Comparison of ENCODE assay signal across 11 cellular contexts in genomic region chr1:59151860-59152259, GRCh38.
DNase-seq lines count a peak whose midpoint lies in the region; ATAC-seq and TF ChIP-seq lines count a peak whose summit lies in the region.
"Had no signal": no experiment of that assay in that cellular context is flagged by ENCODE, and none has a peak within 500 bp of the region (broad histone marks: within the 10 kb centered on the region; RNA-seq: fewer than 3 reads in every experiment).

No MANE protein-coding gene starts in this region.

- no peak for TF ChIP-seq EP300 in esophagus muscularis mucosa (IDR thresholded peaks at IDR 0.05)

- H3K27me3 ChIP-seq in right cardiac atrium (ENCODE audit: control insufficient read depth, insufficient read depth) = no peaks in the 10 kb centered on the region
- H3K27me3 ChIP-seq in esophagus muscularis mucosa = no peaks in the 10 kb centered on the region
- no peaks in the 10 kb centered on the region for H3K27me3 ChIP-seq in osteoblast (ENCODE audit: insufficient read depth, low read length)

- H3K4me2 ChIP-seq in osteoblast (ENCODE audit: insufficient read depth, low read length) = peak overlapping the region; percentile 40

- no peak overlapping the region for H3K4me3 ChIP-seq in right cardiac atrium (ENCODE audit: low read length)
- no peak overlapping the region for H3K4me3 ChIP-seq in esophagus muscularis mucosa
- no peak overlapping the region for H3K4me3 ChIP-seq in osteoblast (ENCODE audit: insufficient read depth, low read length)

- 44% methylated on average over 1 of the region's 1 CpG for WGBS in right cardiac atrium
- WGBS in esophagus muscularis mucosa = 40% methylated on average over 1 of the region's 1 CpG

- H2AFZ ChIP-seq in osteoblast (ENCODE audit: low read length) = no peak overlapping the region

- no peak for TF ChIP-seq POLR2A in esophagus muscularis mucosa (IDR thresholded peaks at IDR 0.05; ENCODE audit: low read depth)

- peaks cover 15% of the 10 kb centered on the region for H3K4me1 ChIP-seq in right cardiac atrium (ENCODE audit: control insufficient read depth, insufficient read depth, low read length)
- H3K4me1 ChIP-seq in esophagus muscularis mucosa = peaks cover 29 to 48% (median 42%) of the 10 kb centered on the region in 4 donors
- peaks cover 38% of the 10 kb centered on the region for H3K4me1 ChIP-seq in osteoblast (ENCODE audit: insufficient read depth, low read length)

- H3K9me3 ChIP-seq in right cardiac atrium (ENCODE audit: control insufficient read depth, low read length) (no peaks in the 10 kb centered on the region), esophagus muscularis mucosa (no peaks in the 10 kb centered on the region), osteoblast (ENCODE audit: low read depth, low read length) (no peaks in the 10 kb centered on the region)

- TF ChIP-seq CTCF in esophagus muscularis mucosa (IDR thresholded peaks at IDR 0.05) = no peak
- TF ChIP-seq CTCF in osteoblast (IDR thresholded peaks at IDR 0.05; ENCODE audit: extremely low read depth, low read depth, low read length) = no peak

- no peak for DNase-seq in right cardiac atrium
- no peak for DNase-seq in left ventricle myocardium superior
- peak; percentile 87 for DNase-seq in esophagus muscularis mucosa (ENCODE audit: extremely low spot score)
- no peak for DNase-seq in osteoblast (ENCODE audit: insufficient read length, low spot score, missing footprints)
- no peak for DNase-seq in cerebellum (ENCODE audit: low spot score)
- DNase-seq in CD1c-positive myeloid dendritic cell (ENCODE audit: extremely low spot score) = no peak
- DNase-seq: activated T-cell treated with anti-CD3 and anti-CD28 coated beads for 4 hours; KG1; stimulated activated CD4-positive, alpha-beta T cell treated with anti-CD3 and anti-CD28 coated beads, Interleukin-2, amount 100 ng/mL, for 48 hours had no signal

- intact Hi-C loops in right cardiac atrium (cut with DNase I) = loop anchor here in 2 of 4 donors (5.0 to 10.0 kb wide), 2 partner anchors 135 to 143 kb away; partner anchors contain the start of gene FGGY (in 1 of the 2)
- intact Hi-C loops in left ventricle myocardium superior (cut with micrococcal nuclease) = loop anchor here (10.0 kb wide), 1 partner anchor 143 kb away; the partner anchor contains the start of gene FGGY
- intact Hi-C loops in esophagus muscularis mucosa (cut with DNase I) = loop anchor here (10.0 kb wide), 1 partner anchor 553 kb away; no protein-coding TSS in a partner anchor

- H4K20me1 ChIP-seq in osteoblast (ENCODE audit: insufficient read depth, low read length) = no peaks in the 10 kb centered on the region

- peak overlapping the region; percentile 97 for H3K27ac ChIP-seq in right cardiac atrium (ENCODE audit: low read length)
- peak overlapping the region; percentile 70 to 85 (median 76) for H3K27ac ChIP-seq in esophagus muscularis mucosa (replicated peaks in 1 of 4)
- peak overlapping the region; percentile 81 for H3K27ac ChIP-seq in osteoblast (ENCODE audit: low read depth, low read length)

- H3K79me2 ChIP-seq in osteoblast (ENCODE audit: insufficient read depth, low read length) = no peaks in the 10 kb centered on the region

- H3K36me3 ChIP-seq in esophagus muscularis mucosa = no peaks in the 10 kb centered on the region
- H3K36me3 ChIP-seq in osteoblast (ENCODE audit: insufficient read depth, low read length) = no peaks in the 10 kb centered on the region

- ATAC-seq in right cardiac atrium (no peak), left ventricle myocardium superior (no peak), GM21786 (IDR thresholded peaks at IDR 0.05; ENCODE audit: unreplicated experiment) (no peak), GM21381 (IDR thresholded peaks at IDR 0.05; ENCODE audit: unreplicated experiment) (no peak)
